ENCODE assay signal across 10 cellular contexts in genomic region chr16:56916571-56917403, GRCh38. TPM values are rescaled to one million over a fixed set of nuclear protein-coding genes. Genes with fewer than 3 reads are reported as not detected.
DNase-seq lines count a peak whose midpoint lies in the region; ATAC-seq, FAIRE-seq and TF ChIP-seq lines count a peak whose summit lies in the region.
"Had no signal": no experiment of that assay in that cellular context is flagged by ENCODE, and none has a peak within 500 bp of the region (broad histone marks: within the 10 kb centered on the region; RNA-seq: fewer than 3 reads in every experiment).

No MANE protein-coding gene starts in this region.

- H3K4me3 ChIP-seq in pancreas, result peak overlapping the region in 1 of 4 donors; percentile 29

- peaks cover 4% of the 10 kb centered on the region for H3K9me3 Mint-ChIP-seq in activated naive CD4-positive, alpha-beta T cell treated with anti-CD3 and anti-CD28 coated beads, Interleukin-2, amount 10 ng/mL, durations not matched to agents 7 days and 5 days

- 35 to 56% methylated on average over 5 of the region's 5 CpGs for WGBS in pancreas, 2 donors

- FAIRE-seq in pancreas (lab: Jason Lieb, UNC), result no peak

- ATAC-seq in HG03108 (IDR thresholded peaks at IDR 0.05; ENCODE audit: unreplicated experiment) (peak; percentile 56), pancreas (peak in 2 of 4 donors; percentile 0 to 1)

- intact Hi-C loops in pancreas (cut with DNase I), result no loop called here

- POLR2A ChIA-PET in RWPE1 (lab: Yijun Ruan, JAX; ENCODE audit: low non-redundant PET), result no interaction called here

- H3K4me1 Mint-ChIP-seq in activated naive CD4-positive, alpha-beta T cell treated with anti-CD3 and anti-CD28 coated beads, Interleukin-2, amount 10 ng/mL, durations not matched to agents 7 days and 5 days, result peaks cover 37% of the 10 kb centered on the region

- no peaks in the 10 kb centered on the region for H3K27me3 ChIP-seq in pancreas

- H3K36me3 ChIP-seq in pancreas, result no peaks in the 10 kb centered on the region

- peaks cover 9% of the 10 kb centered on the region for H3K36me3 Mint-ChIP-seq in activated naive CD4-positive, alpha-beta T cell treated with anti-CD3 and anti-CD28 coated beads, Interleukin-2, amount 10 ng/mL, durations not matched to agents 7 days and 5 days

- H3K4me1 ChIP-seq in pancreas, result peaks cover 22 to 38% (median 34%) of the 10 kb centered on the region in 3 donors

- peak overlapping the region; percentile 8 for H3K4me3 Mint-ChIP-seq in activated naive CD4-positive, alpha-beta T cell treated with anti-CD3 and anti-CD28 coated beads, Interleukin-2, amount 10 ng/mL, durations not matched to agents 7 days and 5 days

- peak; percentile 17 for DNase-seq in stimulated activated CD4-positive, alpha-beta T cell treated with anti-CD3 and anti-CD28 coated beads, Interleukin-12 subunit alpha, Interleukin-12 subunit beta, amount 100 ng/mL, for 4 hours
- no peak for DNase-seq in stimulated activated CD4-positive, alpha-beta T cell treated with anti-CD3 and anti-CD28 coated beads, Interleukin-2, amount 100 ng/mL, for 48 hours
- DNase-seq in activated naive CD4-positive, alpha-beta T cell treated with anti-CD3 and anti-CD28 coated beads, Interleukin-2, amount 10 ng/mL, durations not matched to agents 7 days and 5 days, result peak; percentile 62
- DNase-seq in pancreas (no peak), RWPE1 (ENCODE audit: low spot score) (no peak), NCI-H1694 (lab: John Stamatoyannopoulos, UW) (no peak), NCI-H524 (lab: John Stamatoyannopoulos, UW) (no peak)
- DNase-seq: DND-41 had no signal

- TF ChIP-seq CTCF in pancreas (IDR thresholded peaks at IDR 0.05), result no peak
- no peak for TF ChIP-seq CTCF in RWPE1 (conservative IDR thresholded peaks at IDR 0.05; ENCODE audit: low read depth)

- H3K27me3 Mint-ChIP-seq in activated naive CD4-positive, alpha-beta T cell treated with anti-CD3 and anti-CD28 coated beads, Interleukin-2, amount 10 ng/mL, durations not matched to agents 7 days and 5 days, result peaks cover 66% of the 10 kb centered on the region

- H3K9me3 ChIP-seq in pancreas, result no peaks in the 10 kb centered on the region

- H3K27ac ChIP-seq in pancreas, result peak overlapping the region in 3 of 4 donors; percentile 28 to 82 (median 75)
- no peak overlapping the region for H3K27ac ChIP-seq in RWPE1

- CTCF ChIA-PET in activated naive CD4-positive, alpha-beta T cell treated with anti-CD3 and anti-CD28 coated beads, Interleukin-2, amount 10 ng/mL, durations not matched to agents 7 days and 5 days (lab: Charles Lee), result interaction anchor here (0.6 kb wide), 1 partner anchor 38 kb away, joined by 3 read pairs; no protein-coding TSS in a partner anchor
- CTCF ChIA-PET in RWPE1 (lab: Yijun Ruan, JAX), result no interaction called here

- peak overlapping the region; percentile 91 for H3K27ac Mint-ChIP-seq in activated naive CD4-positive, alpha-beta T cell treated with anti-CD3 and anti-CD28 coated beads, Interleukin-2, amount 10 ng/mL, durations not matched to agents 7 days and 5 days

RNA-seq across cellular contexts. Expression of gene HERPUD1, which starts 15.2 kb away (rescaled TPM):
- total RNA-seq in pancreas, result 100 to 1,000 TPM; 165 to 298 (median 238) TPM
- polyA plus RNA-seq in pancreas, result 100 to 1,000 TPM in 1 of 2 donors, 10 to 100 TPM in 1; 78.2 to 144 TPM

RNA-seq across cellular contexts. Expression of gene CETP, which starts 45.0 kb away (rescaled TPM):
- under 1 TPM in 5 of 6 donors, not detected in 1; 0.12 to 0.28 (median 0.21) TPM for total RNA-seq in pancreas
- polyA plus RNA-seq in pancreas, result 1 to 10 TPM in 1 of 2 donors, under 1 TPM in 1; 0.26 to 1.0 TPM

RNA-seq across cellular contexts. Expression of gene SLC12A3, which starts 51.8 kb away (rescaled TPM):
- total RNA-seq in pancreas, result under 1 TPM in 5 of 6 donors, not detected in 1; 0.05 to 0.12 (median 0.08) TPM
- under 1 TPM; 0.04 to 0.05 TPM for polyA plus RNA-seq in pancreas
- total RNA-seq: subcutaneous adipose tissue had no signal

Comparison
In these comparisons a context has a peak if more than half of its experiments do, and no peak if none do; other contexts are left out.
1. DNase-seq: peak in stimulated activated CD4-positive, alpha-beta T cell treated with anti-CD3 and anti-CD28 coated beads, Interleukin-12 subunit alpha, Interleukin-12 subunit beta, amount 100 ng/mL, for 4 hours (single experiment) and activated naive CD4-positive, alpha-beta T cell treated with anti-CD3 and anti-CD28 coated beads, Interleukin-2, amount 10 ng/mL, durations not matched to agents 7 days and 5 days (single experiment); none in stimulated activated CD4-positive, alpha-beta T cell treated with anti-CD3 and anti-CD28 coated beads, Interleukin-2, amount 100 ng/mL, for 48 hours (0 of 2), pancreas (0 of 6), RWPE1 (single experiment), NCI-H1694 (single experiment) and NCI-H524 (0 of 2).